1 cellular context compared by ENCODE assay signal in the genomic region with DNA sequence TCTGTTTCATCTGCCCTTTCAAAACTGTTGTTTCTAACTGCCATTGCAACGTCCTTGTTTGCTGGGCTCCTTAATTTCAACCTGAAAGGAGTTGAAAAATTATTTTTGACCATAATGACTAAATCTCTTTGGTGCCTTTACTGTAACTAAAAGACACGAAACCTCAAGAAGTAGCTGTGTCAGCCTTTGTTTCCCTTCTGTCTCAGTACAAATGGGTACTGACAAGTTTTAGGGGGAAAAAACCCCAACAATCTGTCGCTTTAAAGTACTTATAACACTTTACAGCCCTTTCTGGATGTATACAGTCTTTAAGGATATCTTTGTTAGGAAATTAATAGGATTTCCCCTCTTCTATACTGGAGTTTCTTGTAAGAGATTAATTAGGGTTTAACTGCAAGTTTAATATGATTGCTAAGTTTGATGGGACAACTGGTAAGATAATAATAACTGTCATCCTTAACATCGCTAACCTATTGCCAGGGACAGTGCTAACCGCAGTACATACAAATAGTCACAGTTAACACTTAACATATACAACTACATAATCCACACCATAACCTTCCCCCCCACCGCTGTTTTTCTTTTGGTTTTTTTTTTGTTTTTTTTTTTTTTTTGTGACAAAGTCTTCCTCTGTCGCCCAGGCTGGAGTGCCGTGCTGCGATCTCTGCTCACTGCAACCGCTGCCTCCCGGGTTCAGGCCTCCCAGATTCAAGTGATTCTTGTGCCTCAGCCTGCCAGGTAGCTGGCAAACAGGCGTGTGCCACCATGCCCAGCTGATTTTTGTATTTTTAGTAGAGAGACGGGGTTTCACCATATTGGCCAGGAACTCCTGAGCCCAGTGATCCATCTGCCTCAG.
TF ChIP-seq lines count a peak whose summit lies in the region.

No MANE protein-coding gene starts in this region.

TF ChIP-seq in A549, 52 proteins besides CTCF, POLR2A, EP300 and RAD21 (continued from another document):
- TF ChIP-seq HMGXB4 (CRISPR knock-in tag; IDR thresholded peaks at IDR 0.05; ENCODE audit: borderline replicate concordance) (no peak), CHD4 (IDR thresholded peaks at IDR 0.05; ENCODE audit: borderline replicate concordance) (no peak), EHF (CRISPR knock-in tag; IDR thresholded peaks at IDR 0.05) (no peak), TFCP2L1 (CRISPR knock-in tag; IDR thresholded peaks at IDR 0.05) (no peak)
TF ChIP-seq in A549: peak in this region for 0.
